In genomic region chr16:12802661-12803060, GRCh38 we compare ENCODE assay signal across 8 cellular contexts. TPM values are rescaled to one million over a fixed set of nuclear protein-coding genes. Genes with fewer than 3 reads are reported as not detected.
DNase-seq lines count a peak whose midpoint lies in the region; ATAC-seq and TF ChIP-seq lines count a peak whose summit lies in the region.

No MANE protein-coding gene starts in this region.

- CTCF ChIA-PET in activated naive CD4-positive, alpha-beta T cell treated with anti-CD3 and anti-CD28 coated beads for 36 hours (lab: Charles Lee), result no interaction called here
- CTCF ChIA-PET in GM10248 (lab: Yijun Ruan, JAX), result no interaction called here

- peaks cover 20% of the 10 kb centered on the region for H3K4me1 Mint-ChIP-seq in activated naive CD4-positive, alpha-beta T cell treated with anti-CD3 and anti-CD28 coated beads for 36 hours (ENCODE audit: low read depth)
- peaks cover 28% of the 10 kb centered on the region for H3K4me1 Mint-ChIP-seq in brain

- H3K27ac Mint-ChIP-seq in activated naive CD4-positive, alpha-beta T cell treated with anti-CD3 and anti-CD28 coated beads for 36 hours, result peak overlapping the region; percentile 90
- H3K27ac Mint-ChIP-seq in brain, result peak overlapping the region in 4 of 5 experiments; percentile 60 to 96 (median 83)

- no peaks in the 10 kb centered on the region for H3K9me3 Mint-ChIP-seq in activated naive CD4-positive, alpha-beta T cell treated with anti-CD3 and anti-CD28 coated beads for 36 hours
- H3K9me3 Mint-ChIP-seq in brain, result peaks cover 0 to 12% (median 0%) of the 10 kb centered on the region in 5 experiments

- H3K27ac ChIP-seq in mesenchymal stem cell (ENCODE audit: low read length, poor library complexity, severe bottlenecking) (no peak overlapping the region), transverse colon (peak overlapping the region; percentile 84 to 93 (median 89))

- H3K14ac ChIP-seq in mesenchymal stem cell (ENCODE audit: low read length in 2 of 2), result no peak overlapping the region

- POLR2A ChIA-PET in GM10248 (lab: Yijun Ruan, JAX), result no interaction called here

- H2BK15ac ChIP-seq in mesenchymal stem cell (ENCODE audit: low read depth, poor library complexity, severe bottlenecking), result no peak overlapping the region

- no peak overlapping the region for H2AFZ ChIP-seq in mesenchymal stem cell (ENCODE audit: low read depth, low read length)

- TF ChIP-seq POLR2A in transverse colon (IDR thresholded peaks at IDR 0.05), result no peak

- peak overlapping the region; percentile 91 for H3K4me3 Mint-ChIP-seq in activated naive CD4-positive, alpha-beta T cell treated with anti-CD3 and anti-CD28 coated beads for 36 hours
- peak overlapping the region; percentile 84 to 97 (median 87) for H3K4me3 Mint-ChIP-seq in brain

- H4K91ac ChIP-seq in mesenchymal stem cell (ENCODE audit: low read length), result no peak overlapping the region

- H2AK5ac ChIP-seq in mesenchymal stem cell (ENCODE audit: low read length, severe bottlenecking), result no peak overlapping the region

- intact Hi-C loops in activated naive CD4-positive, alpha-beta T cell treated with anti-CD3 and anti-CD28 coated beads for 36 hours (cut with micrococcal nuclease), result loop anchor here (1.0 to 5.0 kb wide), 4 partner anchors 52 to 885 kb away; partner anchors contain the start of gene GSPT1
- intact Hi-C loops in transverse colon (cut with DNase I; ENCODE audit: low total_unique reads), result no loop called here

- peak overlapping the region in 1 of 2 experiments; percentile 92 for H3K4me3 ChIP-seq in mesenchymal stem cell (ENCODE audit: insufficient read depth in 1 of 2, low read depth in 1 of 2, low read length in 2 of 2)
- peak overlapping the region in 3 of 4 donors; percentile 52 to 84 (median 55) for H3K4me3 ChIP-seq in transverse colon

- no peaks in the 10 kb centered on the region for H3K36me3 ChIP-seq in mesenchymal stem cell (ENCODE audit: control insufficient read depth in 1 of 2, insufficient read depth in 2 of 2, low read depth in 1 of 2, low read length in 2 of 2)
- H3K36me3 ChIP-seq in transverse colon, result no peaks in the 10 kb centered on the region

- H3K18ac ChIP-seq in mesenchymal stem cell (ENCODE audit: low read depth in 1 of 2, low read length in 2 of 2), result peak overlapping the region in 1 of 2 experiments; percentile 15

- H2BK5ac ChIP-seq in mesenchymal stem cell (ENCODE audit: low read depth, low read length, poor library complexity, severe bottlenecking), result no peak overlapping the region

- ATAC-seq in HG02938 (IDR thresholded peaks at IDR 0.05; ENCODE audit: unreplicated experiment), result no peak

- in situ Hi-C loops in transverse colon (cut with MboI; ENCODE audit: low pct_ligation_motif_present in 1 of 4, low pct_unique_long_range_greater_than_20kb in 1 of 4, low sequenced_read_pairs in 3 of 4), result loop anchor here in 3 of 4 donors (25.0 kb wide), 3 partner anchors 340 to 715 kb away; no protein-coding TSS in a partner anchor

- no peak overlapping the region for H3K23ac ChIP-seq in mesenchymal stem cell (ENCODE audit: low read length in 2 of 2)

- H4K8ac ChIP-seq in mesenchymal stem cell (ENCODE audit: low read length), result peak overlapping the region; percentile 35

- 94% methylated on average over 6 of the region's 6 CpGs for WGBS in mesenchymal stem cell
- WGBS in transverse colon (ENCODE audit: low coverage in 1 of 2), 2 donors, result 59 to 62% methylated on average over 6 of the region's 6 CpGs

- H3K9ac ChIP-seq in mesenchymal stem cell (ENCODE audit: low read length), result peak overlapping the region; percentile 82

- peaks cover 16% of the 10 kb centered on the region for H3K79me1 ChIP-seq in mesenchymal stem cell (replicated peaks; ENCODE audit: low read length, poor library complexity, severe bottlenecking)

- no peak for DNase-seq in activated naive CD4-positive, alpha-beta T cell treated with anti-CD3 and anti-CD28 coated beads for 36 hours
- DNase-seq in activated naive CD4-positive, alpha-beta T cell treated with Interleukin-2 at 50 U/mL for 16 hours, result no peak
- DNase-seq in mesenchymal stem cell, result no peak
- no peak for DNase-seq in transverse colon
- no peak for DNase-seq in NCI-H774 (lab: John Stamatoyannopoulos, UW)
- no peak for DNase-seq in GM10248 (ENCODE audit: extremely low spot score)

- H3K36me3 Mint-ChIP-seq in activated naive CD4-positive, alpha-beta T cell treated with anti-CD3 and anti-CD28 coated beads for 36 hours (ENCODE audit: low read depth), result no peaks in the 10 kb centered on the region
- no peaks in the 10 kb centered on the region for H3K36me3 Mint-ChIP-seq in brain

- H3K9me3 ChIP-seq in mesenchymal stem cell (ENCODE audit: control insufficient read depth, low read length), result no peaks in the 10 kb centered on the region
- no peaks in the 10 kb centered on the region for H3K9me3 ChIP-seq in transverse colon

- peak overlapping the region; percentile 58 for H3K4me2 ChIP-seq in mesenchymal stem cell (ENCODE audit: low read length, poor library complexity, severe bottlenecking)

- peaks cover 8% of the 10 kb centered on the region for H3K4me1 ChIP-seq in mesenchymal stem cell (ENCODE audit: control insufficient read depth, insufficient read depth, low read depth, low read length)
- peaks cover 0 to 29% (median 20%) of the 10 kb centered on the region in 4 donors for H3K4me1 ChIP-seq in transverse colon

- H2BK12ac ChIP-seq in mesenchymal stem cell (ENCODE audit: low read length in 2 of 2), result peak overlapping the region in 1 of 2 experiments; percentile 18

- H3K27me3 ChIP-seq in mesenchymal stem cell (ENCODE audit: control insufficient read depth in 1 of 2, insufficient read depth in 1 of 2, low read length in 2 of 2) (no peaks in the 10 kb centered on the region), transverse colon (no peaks in the 10 kb centered on the region)

- H3K27me3 Mint-ChIP-seq in activated naive CD4-positive, alpha-beta T cell treated with anti-CD3 and anti-CD28 coated beads for 36 hours (ENCODE audit: low read depth), result no peaks in the 10 kb centered on the region
- H3K27me3 Mint-ChIP-seq in brain, result peaks cover 3% of the 10 kb centered on the region

- no peak for TF ChIP-seq EP300 in transverse colon (IDR thresholded peaks at IDR 0.05; ENCODE audit: low read depth)

- H2BK120ac ChIP-seq in mesenchymal stem cell (ENCODE audit: low read depth, low read length), result no peak overlapping the region

- peak overlapping the region; percentile 40 to 57 for H3K4ac ChIP-seq in mesenchymal stem cell (ENCODE audit: low read depth in 1 of 2, low read length in 2 of 2)

- TF ChIP-seq CTCF in brain (conservative IDR thresholded peaks at IDR 0.05) (no peak), transverse colon (IDR thresholded peaks at IDR 0.05) (no peak), GM10248 (IDR thresholded peaks at IDR 0.05; ENCODE audit: control extremely low read depth, extremely low read depth, low read depth, missing control alignments) (no peak)

RNA-seq across cellular contexts. Expression of gene CPPED1, which starts 1.0 kb away (rescaled TPM):
- 1 to 10 TPM; 6.4 to 6.5 TPM for total RNA-seq in activated naive CD4-positive, alpha-beta T cell treated with anti-CD3 and anti-CD28 coated beads for 36 hours
- polyA plus RNA-seq in brain (ENCODE audit: insufficient read depth, low read depth, low replicate concordance), result 23.9 TPM
- 36.4 TPM for polyA plus RNA-seq in mesenchymal stem cell (2013, experiment 1 of 2)
- polyA plus RNA-seq in mesenchymal stem cell (2013, experiment 2 of 2), result 38.6 TPM
- 10 to 100 TPM in 3 of 4 donors, 1 to 10 TPM in 1; 4.1 to 17.3 (median 12.7) TPM for total RNA-seq in transverse colon
